In genomic region chr12:24902521-24903304, GRCh38 we compare ENCODE assay signal across 8 cellular contexts. TPM values are rescaled to one million over a fixed set of nuclear protein-coding genes. Genes with fewer than 3 reads are reported as not detected.
A peak's percentile ranks its signal among the peaks of the same experiment; 100 is the strongest.
DNase-seq lines count a peak whose midpoint lies in the region; ATAC-seq, FAIRE-seq and TF ChIP-seq lines count a peak whose summit lies in the region.

No MANE protein-coding gene starts in this region.

- H3K9me3 ChIP-seq in HEK293 (ENCODE audit: control insufficient read depth, insufficient read depth, low read depth, low read length): no peaks in the 10 kb centered on the region

- no peak overlapping the region for H3K4me3 ChIP-seq in HEK293 (ENCODE audit: low read depth, low read length)

- CTCF ChIA-PET in HEK293 (lab: Yijun Ruan, JAX): interaction anchor here (0.6 kb wide), 1 partner anchor 53 kb away, joined by 4 read pairs; no protein-coding TSS in a partner anchor

- peaks cover 2% of the 10 kb centered on the region for H3K36me3 Mint-ChIP-seq in activated T-cell treated with anti-CD3 and anti-CD28 coated beads, Interleukin-2, amount 50 U/mL, for 4 hours (ENCODE audit: insufficient read depth)
- peaks cover 4% of the 10 kb centered on the region for H3K36me3 Mint-ChIP-seq in neural crest cell (ENCODE audit: low read depth)

- H3K9me3 Mint-ChIP-seq in activated T-cell treated with anti-CD3 and anti-CD28 coated beads, Interleukin-2, amount 50 U/mL, for 4 hours: peaks cover 5% of the 10 kb centered on the region
- no peaks in the 10 kb centered on the region for H3K9me3 Mint-ChIP-seq in neural crest cell

- peaks cover 39% of the 10 kb centered on the region for H3K4me1 Mint-ChIP-seq in activated T-cell treated with anti-CD3 and anti-CD28 coated beads, Interleukin-2, amount 50 U/mL, for 4 hours (ENCODE audit: low read depth)
- peaks cover 31% of the 10 kb centered on the region for H3K4me1 Mint-ChIP-seq in neural crest cell

- H3K27me3 Mint-ChIP-seq in activated T-cell treated with anti-CD3 and anti-CD28 coated beads, Interleukin-2, amount 50 U/mL, for 4 hours (ENCODE audit: low read depth): peaks cover 33% of the 10 kb centered on the region
- H3K27me3 Mint-ChIP-seq in neural crest cell (ENCODE audit: low read depth): peaks cover 13% of the 10 kb centered on the region

- H3K27ac Mint-ChIP-seq in neural crest cell (ENCODE audit: unreplicated experiment): peak overlapping the region; percentile 79

- no peak for FAIRE-seq in frontal cortex (lab: Jason Lieb, UNC)

- TF ChIP-seq CTCF in HEK293 (tag by site-specific recombination; IDR thresholded peaks at IDR 0.05) (no peak), neural crest cell (conservative IDR thresholded peaks at IDR 0.05) (no peak)

- DNase-seq in EH (ENCODE audit: low read depth) (peak; percentile 80), frontal cortex (ENCODE audit: low spot score in 2 of 2) (peak; percentile 46 to 53), neural crest cell (ENCODE audit: low read depth, low spot score) (peak; percentile 22), dedifferentiated amniotic fluid mesenchymal stem cell (ENCODE audit: extremely low spot score) (no peak), H4 (ENCODE audit: low spot score) (no peak), SIG-M5 treated with dmso at 0.1 percent for 504 hours (lab: John Stamatoyannopoulos, UW; ENCODE audit: unreplicated experiment) (no peak)
- no peak for DNase-seq in activated T-cell treated with anti-CD3 and anti-CD28 coated beads, Interleukin-2, amount 50 U/mL, for 4 hours

- no peaks in the 10 kb centered on the region for H3K36me3 ChIP-seq in HEK293 (ENCODE audit: control insufficient read depth in 2 of 2, insufficient read depth in 1 of 2, low read length in 2 of 2)

- H3K27ac ChIP-seq in HEK293 (ENCODE audit: extremely low read depth, low read depth, low read length): no peak overlapping the region

- H3K4me3 Mint-ChIP-seq in activated T-cell treated with anti-CD3 and anti-CD28 coated beads, Interleukin-2, amount 50 U/mL, for 4 hours: peak overlapping the region; percentile 86
- H3K4me3 Mint-ChIP-seq in neural crest cell: peak overlapping the region; percentile 94

- POLR2A ChIA-PET in HEK293 (lab: Yijun Ruan, JAX): no interaction called here

- peak; percentile 36 to 41 for ATAC-seq in activated T-cell treated with anti-CD3 and anti-CD28 coated beads, Interleukin-2, amount 50 U/mL, for 4 hours

- no peaks in the 10 kb centered on the region for H3K4me1 ChIP-seq in HEK293 (ENCODE audit: control insufficient read depth, insufficient read depth, low read length)

TF ChIP-seq in HEK293, 187 proteins besides CTCF, POLR2A, EP300 and RAD21:
- TF ChIP-seq FEZF1 (tag by site-specific recombination; IDR thresholded peaks at IDR 0.05): no peak
- peak; percentile 54; the same call in 1 of the 2 replicates for TF ChIP-seq ZNF202 (tag by site-specific recombination; IDR thresholded peaks at IDR 0.05; ENCODE audit: borderline replicate concordance)

RNA-seq across cellular contexts. Expression of gene BCAT1, which starts 46.2 kb away (rescaled TPM):
- 10 to 100 TPM; 19.2 to 39.0 (median 25.6) TPM for total RNA-seq in activated T-cell treated with anti-CD3 and anti-CD28 coated beads, Interleukin-2, amount 50 U/mL, for 4 hours
- total RNA-seq in frontal cortex: 48.5 TPM
- total RNA-seq in neural crest cell: 199 TPM in 2 replicates
- total RNA-seq in H4 (2014; rRNA removed; shearing (Covaris generic)): 114 and 117 TPM in 2 replicates

Comparison
In these comparisons a context has a peak if more than half of its experiments do, and no peak if none do; other contexts are left out.
1. DNase-seq: peak in EH (single experiment), frontal cortex (2 of 2) and neural crest cell (single experiment); none in activated T-cell treated with anti-CD3 and anti-CD28 coated beads, Interleukin-2, amount 50 U/mL, for 4 hours (single experiment), dedifferentiated amniotic fluid mesenchymal stem cell (single experiment), H4 (single experiment) and SIG-M5 treated with dmso at 0.1 percent for 504 hours (single experiment).